Comparison of ENCODE assay signal across 1 cellular context in genomic region chr1:11692899-11693590, GRCh38.
A peak's percentile ranks its signal among the peaks of the same experiment; 100 is the strongest.
TF ChIP-seq lines count a peak whose summit lies in the region.

No MANE protein-coding gene starts in this region.

TF ChIP-seq in K562, 482 proteins besides CTCF, POLR2A, EP300 and RAD21 (continued from another document):
- TF ChIP-seq ZNF592 (IDR thresholded peaks at IDR 0.05) (no peak), BACH1 (tag; IDR thresholded peaks at IDR 0.05) (no peak), ETV1 (tag; conservative IDR thresholded peaks at IDR 0.05; ENCODE audit: low read depth) (peak; percentile 49), ZNF184 (CRISPR knock-in tag; IDR thresholded peaks at IDR 0.05) (no peak), MAX (CRISPR knock-in tag; IDR thresholded peaks at IDR 0.05) (0 out of 2 replicates have a peak, but pooled peaks have one; percentile 12), NCOR1 (IDR thresholded peaks at IDR 0.05) (no peak)
